In the genomic region with DNA sequence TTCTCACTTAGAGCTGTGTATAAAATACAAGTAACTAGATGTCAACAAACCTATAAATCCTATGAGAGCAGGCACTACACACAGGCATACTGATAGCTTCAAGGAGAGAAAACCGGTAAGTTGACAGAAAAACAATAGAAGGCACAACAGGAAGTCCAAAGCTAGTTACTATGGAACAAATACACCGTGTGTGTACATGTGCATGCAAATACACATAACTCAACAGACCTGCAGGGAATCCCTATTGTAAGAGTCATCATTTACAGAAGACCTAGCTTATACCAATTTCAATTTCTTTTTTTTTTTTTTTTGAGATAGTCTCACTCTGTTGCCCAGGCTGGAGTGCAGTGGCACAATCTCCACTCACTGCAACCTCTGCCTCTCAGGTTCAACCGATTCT, we compare ENCODE assay signal across 17 cellular contexts. TPM values are rescaled to one million over a fixed set of nuclear protein-coding genes. Genes with fewer than 3 reads are reported as not detected.
A peak's percentile ranks its signal among the peaks of the same experiment; 100 is the strongest.
DNase-seq lines count a peak whose midpoint lies in the region; ATAC-seq and TF ChIP-seq lines count a peak whose summit lies in the region.
"Had no signal": no experiment of that assay in that cellular context is flagged by ENCODE, and none has a peak within 500 bp of the region (broad histone marks: within the 10 kb centered on the region; RNA-seq: fewer than 3 reads in every experiment).

No MANE protein-coding gene starts in this region.

- H3K36me3 Mint-ChIP-seq in IgD-negative memory B cell, result no peaks in the 10 kb centered on the region
- H3K36me3 Mint-ChIP-seq in activated CD8-positive, alpha-beta T cell treated with anti-CD3 and anti-CD28 coated beads, Interleukin-2, amount 10 ng/mL, durations not matched to agents 7 days and 5 days (ENCODE audit: low read depth), result peaks cover 29% of the 10 kb centered on the region
- H3K36me3 Mint-ChIP-seq in memory B cell, result peaks cover 12% of the 10 kb centered on the region

- H2AFZ ChIP-seq in osteoblast (ENCODE audit: low read length), result no peak overlapping the region

- H3K4me1 Mint-ChIP-seq in IgD-negative memory B cell, result peaks cover 51 to 60% (median 58%) of the 10 kb centered on the region in 3 donors
- peaks cover 17% of the 10 kb centered on the region for H3K4me1 Mint-ChIP-seq in activated CD8-positive, alpha-beta T cell treated with anti-CD3 and anti-CD28 coated beads, Interleukin-2, amount 10 ng/mL, durations not matched to agents 7 days and 5 days (ENCODE audit: low read depth)
- peaks cover 43% of the 10 kb centered on the region for H3K4me1 Mint-ChIP-seq in memory B cell

- DNase-seq in CD1c-positive myeloid dendritic cell (ENCODE audit: extremely low spot score), result peak; percentile 17
- no peak for DNase-seq in activated CD8-positive, alpha-beta T cell treated with anti-CD3 and anti-CD28 coated beads, Interleukin-2, amount 10 ng/mL, durations not matched to agents 7 days and 5 days
- no peak for DNase-seq in memory B cell (ENCODE audit: low spot score in 2 of 2)
- no peak for DNase-seq in osteoblast (ENCODE audit: insufficient read length, low spot score, missing footprints)
- no peak for DNase-seq in dorsolateral prefrontal cortex
- no peak for DNase-seq in NCI-H1092 treated with DMSO at 0.1 percent for 48 hours (lab: John Stamatoyannopoulos, UW)
- no peak for DNase-seq in NCI-H1694 (lab: John Stamatoyannopoulos, UW)
- DNase-seq: activated CD4-positive, alpha-beta T cell treated with anti-CD3 and anti-CD28 coated beads, Interleukin-2, amount 50 U/mL, for 48 hours; activated effector memory CD4-positive, alpha-beta T cell treated with anti-CD3 and anti-CD28 coated beads, Interleukin-2, amount 50 U/mL, for 16 hours; left ventricle myocardium inferior; NCI-H1105 treated with DMSO at 0.1 percent for 48 hours; stimulated activated CD4-positive, alpha-beta T cell treated with anti-CD3 and anti-CD28 coated beads, Interleukin-12 subunit alpha, Interleukin-12 subunit beta, amount 100 ng/mL, for 4 hours; T1000 had no signal

- H3K4me3 ChIP-seq in osteoblast (ENCODE audit: insufficient read depth, low read length), result no peak overlapping the region
- no peak overlapping the region for H3K4me3 ChIP-seq in dorsolateral prefrontal cortex
- H3K4me3 ChIP-seq: left ventricle myocardium inferior, SJSA1, vagina had no signal

- POLR2A ChIA-PET in activated CD8-positive, alpha-beta T cell treated with anti-CD3 and anti-CD28 coated beads, Interleukin-2, amount 10 ng/mL, durations not matched to agents 7 days and 5 days (lab: Charles Lee), result no interaction called here

- H3K9me3 Mint-ChIP-seq in IgD-negative memory B cell, result no peaks in the 10 kb centered on the region
- H3K9me3 Mint-ChIP-seq in activated CD8-positive, alpha-beta T cell treated with anti-CD3 and anti-CD28 coated beads, Interleukin-2, amount 10 ng/mL, durations not matched to agents 7 days and 5 days (ENCODE audit: insufficient read depth), result no peaks in the 10 kb centered on the region
- no peaks in the 10 kb centered on the region for H3K9me3 Mint-ChIP-seq in memory B cell

- H4K20me1 ChIP-seq in osteoblast (ENCODE audit: insufficient read depth, low read length), result peaks cover 14% of the 10 kb centered on the region

- ATAC-seq in activated CD8-positive, alpha-beta T cell treated with anti-CD3 and anti-CD28 coated beads, Interleukin-2, amount 10 ng/mL, durations not matched to agents 7 days and 5 days, result peak; percentile 51
- peak; percentile 83 for ATAC-seq in memory B cell (ENCODE audit: low read depth)
- ATAC-seq: HCT116 had no signal

- peaks cover 13% of the 10 kb centered on the region for H3K4me1 ChIP-seq in osteoblast (ENCODE audit: insufficient read depth, low read length)

- CTCF ChIA-PET in activated CD8-positive, alpha-beta T cell treated with anti-CD3 and anti-CD28 coated beads, Interleukin-2, amount 10 ng/mL, durations not matched to agents 7 days and 5 days (lab: Charles Lee), result interaction anchor here (2.5 kb wide), 1 partner anchor 46 kb away, joined by 7 read pairs; no protein-coding TSS in a partner anchor

- no peaks in the 10 kb centered on the region for H3K9me3 ChIP-seq in osteoblast (ENCODE audit: low read depth, low read length)
- H3K9me3 ChIP-seq: left ventricle myocardium inferior, SJSA1, vagina had no signal

- no peaks in the 10 kb centered on the region for H3K27me3 Mint-ChIP-seq in IgD-negative memory B cell
- H3K27me3 Mint-ChIP-seq in activated CD8-positive, alpha-beta T cell treated with anti-CD3 and anti-CD28 coated beads, Interleukin-2, amount 10 ng/mL, durations not matched to agents 7 days and 5 days (ENCODE audit: low read depth), result no peaks in the 10 kb centered on the region
- H3K27me3 Mint-ChIP-seq in memory B cell, result no peaks in the 10 kb centered on the region

- H3K27ac Mint-ChIP-seq in IgD-negative memory B cell, result peak overlapping the region in 2 of 3 donors; percentile 5 to 76
- no peak overlapping the region for H3K27ac Mint-ChIP-seq in activated CD8-positive, alpha-beta T cell treated with anti-CD3 and anti-CD28 coated beads, Interleukin-2, amount 10 ng/mL, durations not matched to agents 7 days and 5 days
- H3K27ac Mint-ChIP-seq in memory B cell, result peak overlapping the region; percentile 31

- TF ChIP-seq CTCF in osteoblast (IDR thresholded peaks at IDR 0.05; ENCODE audit: extremely low read depth, low read depth, low read length) (no peak), dorsolateral prefrontal cortex (IDR thresholded peaks at IDR 0.05 in 54 of 56, conservative IDR thresholded peaks at IDR 0.05 in 2 of 56; ENCODE audit: low read depth in 1 of 56, partially characterized antibody in 56 of 56) (no peak)

- intact Hi-C loops in dorsolateral prefrontal cortex (cut with DNase I), result no loop called here

- H3K27ac ChIP-seq in osteoblast (ENCODE audit: low read depth, low read length) (no peak overlapping the region), dorsolateral prefrontal cortex (no peak overlapping the region)
- H3K27ac ChIP-seq: left ventricle myocardium inferior, SJSA1, vagina had no signal

- H3K27me3 ChIP-seq in osteoblast (ENCODE audit: insufficient read depth, low read length), result no peaks in the 10 kb centered on the region
- H3K27me3 ChIP-seq in dorsolateral prefrontal cortex, result no peaks in the 10 kb centered on the region
- H3K27me3 ChIP-seq: SJSA1, vagina had no signal

- peaks cover 80% of the 10 kb centered on the region for H3K79me2 ChIP-seq in osteoblast (ENCODE audit: insufficient read depth, low read length)

- H3K36me3 ChIP-seq in osteoblast (ENCODE audit: insufficient read depth, low read length), result no peaks in the 10 kb centered on the region
- H3K36me3 ChIP-seq: left ventricle myocardium inferior, SJSA1, vagina had no signal

- H3K4me3 Mint-ChIP-seq in IgD-negative memory B cell (peak overlapping the region in 3 of 4 donors; percentile 2 to 80 (median 77)), memory B cell (peak overlapping the region; percentile 39)
- H3K4me3 Mint-ChIP-seq in activated CD8-positive, alpha-beta T cell treated with anti-CD3 and anti-CD28 coated beads, Interleukin-2, amount 10 ng/mL, durations not matched to agents 7 days and 5 days, result no peak overlapping the region

- no peak overlapping the region for H3K4me2 ChIP-seq in osteoblast (ENCODE audit: insufficient read depth, low read length)

RNA-seq across cellular contexts. Expression of a gene that starts 26.3 kb away (rescaled TPM):
- polyA plus RNA-seq in IgD-negative memory B cell, result 216 TPM
- 100 to 1,000 TPM; 156 to 159 TPM for total RNA-seq in activated CD8-positive, alpha-beta T cell treated with anti-CD3 and anti-CD28 coated beads, Interleukin-2, amount 10 ng/mL, durations not matched to agents 7 days and 5 days
- total RNA-seq in osteoblast (178 and 197 TPM in 2 replicates), dorsolateral prefrontal cortex (100 to 1,000 TPM in 5 of 120 experiments, 10 to 100 TPM in 115; 57.7 to 112 (median 83.0) TPM)
